12 cellular contexts compared by ENCODE assay signal in the genomic region with DNA sequence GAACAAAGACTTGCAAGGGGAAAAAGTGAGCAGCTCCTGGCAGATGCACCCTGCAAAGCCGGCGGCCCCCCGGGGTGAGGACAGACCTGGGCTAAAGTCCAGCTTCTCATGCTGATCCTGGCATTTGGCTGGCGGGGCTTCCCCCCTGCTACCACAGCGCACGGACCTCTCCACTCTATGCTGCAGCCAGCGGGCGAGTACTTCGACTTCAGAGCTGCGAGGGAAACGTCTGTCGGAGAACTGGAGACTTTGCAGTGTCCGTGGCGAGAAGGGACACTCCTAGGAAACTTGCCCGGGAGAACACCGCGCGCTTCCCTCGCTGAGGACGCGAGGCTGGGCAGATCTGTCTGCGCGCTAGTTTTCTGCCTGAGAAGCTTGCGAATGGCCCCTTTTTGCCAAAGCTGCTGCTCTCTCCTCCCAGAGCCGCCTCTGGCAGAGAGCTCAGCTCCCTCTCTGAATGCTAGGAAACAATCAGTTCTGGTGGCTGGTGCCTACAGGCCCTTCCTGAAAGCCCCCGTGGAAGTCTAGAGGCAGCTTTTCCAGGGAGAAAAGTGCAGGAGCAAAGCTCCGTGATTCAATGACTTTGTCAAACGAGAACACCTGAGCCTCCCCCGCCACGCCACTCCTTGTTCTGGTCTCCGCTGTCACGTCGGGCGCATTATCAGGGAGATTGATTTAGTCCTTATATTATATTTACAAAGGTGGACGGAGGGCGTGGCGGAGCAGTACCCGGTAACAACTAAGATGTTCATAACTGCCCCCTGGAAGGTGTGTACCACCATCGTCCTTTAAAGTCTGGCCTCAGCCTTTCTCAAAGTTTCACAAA.
DNase-seq lines count a peak whose midpoint lies in the region; ATAC-seq and TF ChIP-seq lines count a peak whose summit lies in the region.
"Had no signal": no experiment of that assay in that cellular context is flagged by ENCODE, and none has a peak within 500 bp of the region (broad histone marks: within the 10 kb centered on the region; RNA-seq: fewer than 3 reads in every experiment).

No MANE protein-coding gene starts in this region.

- H3K4me3 Mint-ChIP-seq in Caco-2 (ENCODE audit: unreplicated experiment), result peak overlapping the region; percentile 22
- peak overlapping the region; percentile 68 for H3K4me3 Mint-ChIP-seq in neural crest cell
- H3K4me3 Mint-ChIP-seq in osteocyte (ENCODE audit: unreplicated experiment), result no peak overlapping the region
- H3K4me3 Mint-ChIP-seq: activated CD4-positive, alpha-beta memory T cell treated with anti-CD3 and anti-CD28 coated beads for 36 hours had no signal

- H3K4me3 ChIP-seq in Caco-2 (ENCODE audit: low read depth, low read length), result no peak overlapping the region
- H3K4me3 ChIP-seq: BLaER1 had no signal

- no peaks in the 10 kb centered on the region for H3K9me3 Mint-ChIP-seq in Caco-2 (ENCODE audit: unreplicated experiment)
- H3K9me3 Mint-ChIP-seq in neural crest cell, result peaks cover 2% of the 10 kb centered on the region
- H3K9me3 Mint-ChIP-seq in osteocyte (ENCODE audit: unreplicated experiment), result peaks cover 4% of the 10 kb centered on the region
- H3K9me3 Mint-ChIP-seq: activated CD4-positive, alpha-beta memory T cell treated with anti-CD3 and anti-CD28 coated beads for 36 hours had no signal

- no peaks in the 10 kb centered on the region for H3K9me3 ChIP-seq in Caco-2
- H3K9me3 ChIP-seq: BLaER1 had no signal

- H3K4me1 Mint-ChIP-seq in Caco-2 (ENCODE audit: low read depth, unreplicated experiment), result no peaks in the 10 kb centered on the region
- H3K4me1 Mint-ChIP-seq in neural crest cell, result peaks cover 11% of the 10 kb centered on the region
- no peaks in the 10 kb centered on the region for H3K4me1 Mint-ChIP-seq in osteocyte (ENCODE audit: unreplicated experiment)

- H3K4me1 ChIP-seq in Caco-2 (no peaks in the 10 kb centered on the region), foreskin keratinocyte (no peaks in the 10 kb centered on the region)
- H3K4me1 ChIP-seq: BLaER1 had no signal

- TF ChIP-seq CTCF in Caco-2 (IDR thresholded peaks at IDR 0.05; ENCODE audit: insufficient read depth in 1 of 2, low read depth in 1 of 2, low read length in 1 of 2, severe bottlenecking in 1 of 2, unreplicated experiment in 1 of 2) (no peak), foreskin keratinocyte (conservative IDR thresholded peaks at IDR 0.05) (no peak), neural crest cell (conservative IDR thresholded peaks at IDR 0.05) (no peak), osteocyte (IDR thresholded peaks at IDR 0.05) (no peak)

- no peaks in the 10 kb centered on the region for H3K36me3 ChIP-seq in Caco-2 (ENCODE audit: control insufficient read depth, insufficient read depth, low read length)
- H3K36me3 ChIP-seq: BLaER1 had no signal

- no TSS peak for BruUV-seq in Caco-2 (replicated peaks; lab: Mats Ljungman, UMichigan)

- CTCF ChIA-PET in Caco-2 (lab: Charles Lee), result no interaction called here

- no peaks in the 10 kb centered on the region for H3K36me3 Mint-ChIP-seq in Caco-2 (ENCODE audit: insufficient read depth, unreplicated experiment)
- no peaks in the 10 kb centered on the region for H3K36me3 Mint-ChIP-seq in neural crest cell (ENCODE audit: low read depth)
- no peaks in the 10 kb centered on the region for H3K36me3 Mint-ChIP-seq in osteocyte (ENCODE audit: unreplicated experiment)
- H3K36me3 Mint-ChIP-seq: activated CD4-positive, alpha-beta memory T cell treated with anti-CD3 and anti-CD28 coated beads for 36 hours had no signal

- H3K27me3 ChIP-seq in Caco-2 (replicated peaks; ENCODE audit: control insufficient read depth, insufficient read depth, low read length) (no peaks in the 10 kb centered on the region), foreskin keratinocyte (peaks cover 39% of the 10 kb centered on the region)
- H3K27me3 ChIP-seq: BLaER1 had no signal

- peak; percentile 65 for ATAC-seq in foreskin keratinocyte
- no peak for ATAC-seq in HG02981 (IDR thresholded peaks at IDR 0.05; ENCODE audit: unreplicated experiment)
- ATAC-seq: stimulated activated naive CD8-positive, alpha-beta T cell treated with anti-CD3 and anti-CD28 coated beads, Interleukin-15, Interleukin-2, amounts not matched to agents 100 U/mL and 50 U/mL, for 24 hours had no signal

- H3K27ac Mint-ChIP-seq in Caco-2 (ENCODE audit: unreplicated experiment) (no peak overlapping the region), neural crest cell (ENCODE audit: unreplicated experiment) (no peak overlapping the region), osteocyte (ENCODE audit: unreplicated experiment) (no peak overlapping the region)
- H3K27ac Mint-ChIP-seq: activated CD4-positive, alpha-beta memory T cell treated with anti-CD3 and anti-CD28 coated beads for 36 hours had no signal

- H3K27me3 Mint-ChIP-seq in Caco-2 (ENCODE audit: insufficient read depth, unreplicated experiment) (peaks cover 10% of the 10 kb centered on the region), neural crest cell (ENCODE audit: low read depth) (peaks cover 46% of the 10 kb centered on the region), osteocyte (ENCODE audit: unreplicated experiment) (peaks cover 8% of the 10 kb centered on the region)

- POLR2A ChIA-PET in Caco-2 (lab: Charles Lee), result no interaction called here

- H3K27ac ChIP-seq in foreskin keratinocyte, result no peak overlapping the region
- H3K27ac ChIP-seq: BLaER1 had no signal

- intact Hi-C loops in Caco-2 (cut with micrococcal nuclease; ENCODE audit: unreplicated experiment), result loop anchor here (10.0 kb wide), 1 partner anchor 481 kb away; no protein-coding TSS in a partner anchor

- DNase-seq in Caco-2, result peak in 1 of 2 experiments; percentile 1
- peak; percentile 1 for DNase-seq in NCI-H510A treated with DMSO at 0.1 percent for 48 hours (lab: John Stamatoyannopoulos, UW)
- DNase-seq in foreskin keratinocyte, result no peak
- DNase-seq in neural crest cell (ENCODE audit: low read depth, low spot score), result peak; percentile 5
- DNase-seq in osteocyte (ENCODE audit: extremely low spot score, unreplicated experiment), result no peak
- DNase-seq in effector CD4-positive, alpha-beta T cell, result no peak
- DNase-seq in DMS 273 (lab: John Stamatoyannopoulos, UW; ENCODE audit: unreplicated experiment), result no peak
- DNase-seq: activated CD4-positive, alpha-beta memory T cell treated with anti-CD3 and anti-CD28 coated beads for 36 hours; NCI-H1930; stimulated activated naive CD8-positive, alpha-beta T cell treated with anti-CD3 and anti-CD28 coated beads, Interleukin-15, Interleukin-2, amounts not matched to agents 100 U/mL and 50 U/mL, for 24 hours had no signal

Comparison
In these comparisons a context has a peak if more than half of its experiments do, and no peak if none do; other contexts are left out.
1. DNase-seq: peak in NCI-H510A treated with DMSO at 0.1 percent for 48 hours (single experiment) and neural crest cell (single experiment); none in foreskin keratinocyte (0 of 2), osteocyte (single experiment), effector CD4-positive, alpha-beta T cell (single experiment) and DMS 273 (single experiment).